ENCODE assay signal across 9 cellular contexts in the genomic region with DNA sequence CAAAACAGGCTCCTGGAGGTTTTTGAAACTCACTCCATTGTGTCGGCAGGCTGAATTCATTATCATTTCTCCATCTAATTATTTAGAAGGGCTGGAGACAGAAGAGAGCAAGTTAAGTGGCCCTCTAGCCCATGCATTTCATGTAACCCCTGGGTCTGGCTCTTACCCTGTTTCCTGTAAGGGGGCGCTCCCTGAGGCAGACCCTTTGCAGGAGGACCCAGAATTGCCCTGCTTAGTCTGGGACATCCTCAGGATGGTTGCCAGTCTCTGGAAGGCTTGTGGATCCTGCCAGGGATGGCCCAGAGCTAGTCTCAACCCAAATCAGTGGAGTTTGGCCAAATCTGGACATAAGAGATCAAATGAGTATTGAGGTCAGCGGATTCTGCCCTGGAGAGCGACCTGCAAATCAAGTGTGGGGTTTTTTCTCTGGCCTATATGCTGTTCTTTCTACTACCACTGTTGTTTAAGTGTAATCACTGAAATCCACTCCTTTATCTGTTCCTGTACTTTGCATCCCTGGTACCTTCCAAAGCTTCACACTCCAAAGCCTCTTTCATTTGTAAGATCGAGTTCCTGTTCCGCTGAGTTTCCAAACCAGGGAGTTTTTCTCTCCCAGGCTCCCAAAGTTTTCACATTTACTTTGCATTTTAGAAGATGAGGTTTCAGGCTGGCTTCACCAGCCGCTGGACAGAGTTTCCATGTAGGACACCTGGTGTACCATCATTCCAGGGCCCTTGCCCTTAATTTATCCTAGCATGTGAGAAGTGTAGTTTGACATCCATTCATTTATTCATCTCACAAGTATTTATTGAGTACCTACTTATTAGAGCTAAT. TPM values are rescaled to one million over a fixed set of nuclear protein-coding genes. Genes with fewer than 3 reads are reported as not detected.
DNase-seq lines count a peak whose midpoint lies in the region; ATAC-seq and TF ChIP-seq lines count a peak whose summit lies in the region.
"Had no signal": no experiment of that assay in that cellular context is flagged by ENCODE, and none has a peak within 500 bp of the region (broad histone marks: within the 10 kb centered on the region; RNA-seq: fewer than 3 reads in every experiment).

No MANE protein-coding gene starts in this region.

- TF ChIP-seq CTCF in MCF 10A (IDR thresholded peaks at IDR 0.05; ENCODE audit: unreplicated experiment) (no peak), mammary epithelial cell (conservative IDR thresholded peaks at IDR 0.05 in 1 of 2, IDR thresholded peaks at IDR 0.05 in 1 of 2; ENCODE audit: extremely low read depth in 1 of 2, insufficient read depth in 1 of 2, low read depth in 1 of 2, low read length in 2 of 2) (no peak), upper lobe of right lung (IDR thresholded peaks at IDR 0.05) (no peak)

- H3K27me3 ChIP-seq in mammary epithelial cell (ENCODE audit: insufficient read depth, low read length), result no peaks in the 10 kb centered on the region
- H3K27me3 ChIP-seq in upper lobe of right lung, result no peaks in the 10 kb centered on the region

- no peak overlapping the region for H3K4me2 ChIP-seq in mammary epithelial cell (ENCODE audit: insufficient read depth, low read depth, low read length)

- H3K4me1 Mint-ChIP-seq in MCF 10A (ENCODE audit: insufficient read depth, unreplicated experiment), result peaks cover 62% of the 10 kb centered on the region
- peaks cover 76% of the 10 kb centered on the region for H3K4me1 Mint-ChIP-seq in dendritic cell treated with granulocyte-macrophage colony-stimulating factor and Interleukin-4, amounts not matched to agents 40 ng/mL and 50 ng/mL, for 4 days (ENCODE audit: low read depth)
- peaks cover 51 to 95% (median 87%) of the 10 kb centered on the region in 4 donors for H3K4me1 Mint-ChIP-seq in naive thymus-derived CD8-positive, alpha-beta T cell

- in situ Hi-C loops in mammary epithelial cell (cut with MboI; ENCODE audit: low sequenced_read_pairs in 2 of 2), result loop anchor here (5.0 to 10.0 kb wide), 3 partner anchors 353 to 605 kb away; no protein-coding TSS in a partner anchor

- H3K36me3 ChIP-seq in mammary epithelial cell (ENCODE audit: insufficient read depth, low read length), result no peaks in the 10 kb centered on the region
- no peaks in the 10 kb centered on the region for H3K36me3 ChIP-seq in upper lobe of right lung

- H3K4me3 ChIP-seq in mammary epithelial cell (replicated peaks in 1 of 3; ENCODE audit: insufficient read depth in 1 of 3, low read depth in 2 of 3, low read length in 3 of 3) (no peak overlapping the region), upper lobe of right lung (peak overlapping the region; percentile 5)

- H3K4me3 Mint-ChIP-seq in MCF 10A (ENCODE audit: unreplicated experiment), result peak overlapping the region; percentile 2
- H3K4me3 Mint-ChIP-seq in dendritic cell treated with granulocyte-macrophage colony-stimulating factor and Interleukin-4, amounts not matched to agents 40 ng/mL and 50 ng/mL, for 4 days, result peak overlapping the region; percentile 59
- peak overlapping the region; percentile 16 to 91 (median 80) for H3K4me3 Mint-ChIP-seq in naive thymus-derived CD8-positive, alpha-beta T cell

- dilution Hi-C loops in mammary epithelial cell (cut with HindIII; ENCODE audit: low sequenced_read_pairs), result no loop called here

- H3K9me3 ChIP-seq in mammary epithelial cell (replicated peaks; ENCODE audit: insufficient read depth, low read length), result no peaks in the 10 kb centered on the region
- no peaks in the 10 kb centered on the region for H3K9me3 ChIP-seq in upper lobe of right lung

- POLR2A ChIA-PET in MCF 10A (lab: Yijun Ruan, JAX), result interaction anchor here (0.6 to 8.2 kb wide), 8 partner anchors 50 to 608 kb away, joined by 3 to 192 read pairs (median 4); no protein-coding TSS in a partner anchor
- POLR2A ChIA-PET in naive thymus-derived CD8-positive, alpha-beta T cell (lab: Charles Lee), result interaction anchor here (1.1 to 11.1 kb wide), 6 partner anchors 9 to 161 kb away, joined by 3 to 181 read pairs (median 5); no protein-coding TSS in a partner anchor

- WGBS in mammary epithelial cell (ENCODE audit: low coverage, missing lambda C conversion rate), result 97% methylated on average over 7 of the region's 7 CpGs

- peaks cover 97% of the 10 kb centered on the region for H3K79me2 ChIP-seq in mammary epithelial cell (ENCODE audit: insufficient read depth, low read length)

- H3K27ac ChIP-seq in mammary epithelial cell (ENCODE audit: insufficient read depth, low read depth, low read length), result no peak overlapping the region
- H3K27ac ChIP-seq in upper lobe of right lung, result peak overlapping the region; percentile 85

- DNase-seq in MCF 10A (ENCODE audit: unreplicated experiment) (no peak), mammary epithelial cell (no peak), upper lobe of right lung (no peak), DMS 273 (lab: John Stamatoyannopoulos, UW; ENCODE audit: unreplicated experiment) (no peak)
- DNase-seq in naive thymus-derived CD8-positive, alpha-beta T cell, result no peak
- DNase-seq: NCI-H226 had no signal

- H4K20me1 ChIP-seq in mammary epithelial cell (ENCODE audit: insufficient read depth, low read length), result no peaks in the 10 kb centered on the region

- H3K9me3 Mint-ChIP-seq in MCF 10A (ENCODE audit: unreplicated experiment), result no peaks in the 10 kb centered on the region
- no peaks in the 10 kb centered on the region for H3K9me3 Mint-ChIP-seq in dendritic cell treated with granulocyte-macrophage colony-stimulating factor and Interleukin-4, amounts not matched to agents 40 ng/mL and 50 ng/mL, for 4 days
- H3K9me3 Mint-ChIP-seq in naive thymus-derived CD8-positive, alpha-beta T cell, result no peaks in the 10 kb centered on the region

- peaks cover 16% of the 10 kb centered on the region for H3K36me3 Mint-ChIP-seq in MCF 10A (ENCODE audit: insufficient read depth, unreplicated experiment)
- H3K36me3 Mint-ChIP-seq in dendritic cell treated with granulocyte-macrophage colony-stimulating factor and Interleukin-4, amounts not matched to agents 40 ng/mL and 50 ng/mL, for 4 days (ENCODE audit: low read depth), result peaks cover 16% of the 10 kb centered on the region
- peaks cover 0 to 11% (median under 1%) of the 10 kb centered on the region in 3 donors for H3K36me3 Mint-ChIP-seq in naive thymus-derived CD8-positive, alpha-beta T cell

- H2AFZ ChIP-seq in mammary epithelial cell (ENCODE audit: low read depth, low read length), result no peak overlapping the region

- peak overlapping the region; percentile 81 for H3K27ac Mint-ChIP-seq in MCF 10A (ENCODE audit: low read depth, unreplicated experiment)
- H3K27ac Mint-ChIP-seq in dendritic cell treated with granulocyte-macrophage colony-stimulating factor and Interleukin-4, amounts not matched to agents 40 ng/mL and 50 ng/mL, for 4 days, result peak overlapping the region; percentile 93
- peak overlapping the region; percentile 89 to 99 (median 94) for H3K27ac Mint-ChIP-seq in naive thymus-derived CD8-positive, alpha-beta T cell

- ATAC-seq in naive thymus-derived CD8-positive, alpha-beta T cell, result no peak
- ATAC-seq in upper lobe of right lung (no peak), HG03432 (IDR thresholded peaks at IDR 0.05; ENCODE audit: unreplicated experiment) (no peak), GM21528 (IDR thresholded peaks at IDR 0.05; ENCODE audit: low FRiP score, unreplicated experiment) (no peak)

- H3K9ac ChIP-seq in mammary epithelial cell (ENCODE audit: insufficient read depth, low read length), result no peak overlapping the region

- H3K4me1 ChIP-seq in mammary epithelial cell (ENCODE audit: insufficient read depth, low read length) (peaks cover 65% of the 10 kb centered on the region), upper lobe of right lung (peaks cover 85% of the 10 kb centered on the region)

- H3K27me3 Mint-ChIP-seq in MCF 10A (ENCODE audit: insufficient read depth, unreplicated experiment), result no peaks in the 10 kb centered on the region
- no peaks in the 10 kb centered on the region for H3K27me3 Mint-ChIP-seq in dendritic cell treated with granulocyte-macrophage colony-stimulating factor and Interleukin-4, amounts not matched to agents 40 ng/mL and 50 ng/mL, for 4 days
- H3K27me3 Mint-ChIP-seq in naive thymus-derived CD8-positive, alpha-beta T cell, result no peaks in the 10 kb centered on the region

- intact Hi-C loops in MCF 10A (cut with micrococcal nuclease) (no loop called here), mammary epithelial cell (cut with micrococcal nuclease) (no loop called here), upper lobe of right lung (cut with DNase I) (no loop called here)
- intact Hi-C loops in dendritic cell treated with granulocyte-macrophage colony-stimulating factor and Interleukin-4, amounts not matched to agents 40 ng/mL and 50 ng/mL, for 4 days (cut with micrococcal nuclease), result loop anchor here (5.0 to 10.0 kb wide), 2 partner anchors 55 to 148 kb away; no protein-coding TSS in a partner anchor

- BruUV-seq in MCF 10A (replicated peaks; lab: Mats Ljungman, UMichigan), result no TSS peak
- no TSS peak for BruUV-seq in mammary epithelial cell (replicated peaks; lab: Mats Ljungman, UMichigan)

- CTCF ChIA-PET in MCF 10A (lab: Yijun Ruan, JAX), result interaction anchor here (0.6 to 3.8 kb wide), 2 partner anchors 22 to 351 kb away, joined by 4 to 28 read pairs; no protein-coding TSS in a partner anchor
- CTCF ChIA-PET in mammary epithelial cell (lab: Charles Lee; ENCODE audit: low non-redundant PET), result no interaction called here

RNA-seq across cellular contexts. Expression of gene KLF3, which starts 6.3 kb away (rescaled TPM):
- 45.3 and 51.2 TPM in 2 replicates for total RNA-seq in MCF 10A (2022)
- total RNA-seq in mammary epithelial cell, result 10 to 100 TPM; 24.2 to 41.3 TPM
- polyA plus RNA-seq in mammary epithelial cell, result 11.6 TPM
- 35.3 TPM for polyA minus RNA-seq in mammary epithelial cell
- 100 to 1,000 TPM; 124 to 125 TPM for total RNA-seq in naive thymus-derived CD8-positive, alpha-beta T cell
- 10 to 100 TPM; 46.2 to 56.6 (median 50.8) TPM for polyA plus RNA-seq in naive thymus-derived CD8-positive, alpha-beta T cell
- 70.6 TPM for total RNA-seq in upper lobe of right lung

Comparison
In these comparisons a context has a peak if more than half of its experiments do, and no peak if none do; other contexts are left out.
1. H3K4me3 Mint-ChIP-seq: peak in every context shown above with its lines; median percentile 80 in naive thymus-derived CD8-positive, alpha-beta T cell; 59 in dendritic cell treated with granulocyte-macrophage colony-stimulating factor and Interleukin-4, amounts not matched to agents 40 ng/mL and 50 ng/mL, for 4 days; 2 in MCF 10A.